ENCODE assay signal across 19 cellular contexts in the genomic region with DNA sequence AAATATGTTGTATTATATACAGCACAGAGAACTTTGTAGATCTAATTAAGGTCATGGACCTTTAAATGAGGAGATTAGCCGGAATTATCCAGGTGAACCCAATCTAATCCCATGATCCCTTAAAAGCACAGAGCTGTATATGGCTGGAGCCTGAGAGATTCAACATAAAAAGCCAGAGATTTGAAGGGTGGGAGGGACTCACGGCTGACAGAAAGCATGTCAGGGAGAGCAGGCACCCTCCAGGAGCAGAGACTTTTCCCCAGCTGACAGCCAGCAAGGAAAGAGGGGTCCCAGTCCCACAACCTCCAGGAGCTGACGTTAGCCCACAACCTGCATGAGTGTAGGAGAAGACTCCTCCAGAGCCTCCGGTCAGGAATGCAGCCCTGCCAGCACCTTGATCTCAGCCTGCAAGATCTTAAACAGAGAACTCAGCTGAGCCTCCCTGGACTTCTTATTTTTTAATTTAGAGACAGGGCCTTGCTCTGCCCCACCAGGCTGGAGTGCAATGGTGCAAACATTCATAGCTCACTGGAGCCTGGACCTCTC. TPM values are rescaled to one million over a fixed set of nuclear protein-coding genes. Genes with fewer than 3 reads are reported as not detected.
"Had no signal": no experiment of that assay in that cellular context is flagged by ENCODE, and none has a peak within 500 bp of the region (broad histone marks: within the 10 kb centered on the region; RNA-seq: fewer than 3 reads in every experiment).

No MANE protein-coding gene starts in this region.

- H3K27ac ChIP-seq: ascending aorta, breast epithelium, coronary artery, left lung, neural progenitor cell, ovary, psoas muscle, thyroid gland had no signal

- H3K9ac ChIP-seq: neural progenitor cell had no signal

- H3K4me3 ChIP-seq: ascending aorta, breast epithelium, coronary artery, left lung, neural progenitor cell, ovary, psoas muscle, thyroid gland had no signal

- H3K36me3 ChIP-seq: ascending aorta, breast epithelium, left lung, neural progenitor cell, ovary, thyroid gland had no signal

- DNase-seq: activated CD4-positive, alpha-beta T cell treated with anti-CD3 and anti-CD28 coated beads, Interleukin-2, amount 50 U/mL, for 1 hour; activated CD8-positive, alpha-beta memory T cell treated with anti-CD3 and anti-CD28 coated beads for 24 hours; activated CD8-positive, alpha-beta memory T cell treated with anti-CD3 and anti-CD28 coated beads, Interleukin-2, amount 50 U/mL, for 48 hours; activated effector memory CD4-positive, alpha-beta T cell treated with Interleukin-2 at 50 U/mL for 16 hours; activated T-cell treated with anti-CD3 and anti-CD28 coated beads, Interleukin-2, amount 50 U/mL, for 48 hours; left lung; mesenchymal stem cell; naive thymus-derived CD4-positive, alpha-beta T cell; ovary; psoas muscle; right cardiac atrium; stimulated activated CD4-positive, alpha-beta T cell treated with anti-CD3 and anti-CD28 coated beads, Interleukin-2, amount 100 ng/mL, for 24 hours; stimulated activated naive CD4-positive, alpha-beta T cell treated with Interleukin-2 at 50 U/mL for 16 hours; T1000; thyroid gland had no signal

- H3K27me3 ChIP-seq: ascending aorta, neural progenitor cell, ovary, thyroid gland had no signal

- H3K9me3 ChIP-seq: ascending aorta, breast epithelium, left lung, ovary, psoas muscle, thyroid gland had no signal

- H2AFZ ChIP-seq: neural progenitor cell had no signal

- H3K4me1 ChIP-seq: ascending aorta, breast epithelium, psoas muscle, thyroid gland had no signal

- ATAC-seq: left lung; naive thymus-derived CD4-positive, alpha-beta T cell; psoas muscle; right cardiac atrium had no signal

- H3K4me2 ChIP-seq: neural progenitor cell had no signal

RNA-seq across cellular contexts. Expression of a gene that starts 20.0 kb away (rescaled TPM):
- total RNA-seq: ascending aorta had no signal
